Comparison of ENCODE assay signal across 10 cellular contexts in the genomic region with DNA sequence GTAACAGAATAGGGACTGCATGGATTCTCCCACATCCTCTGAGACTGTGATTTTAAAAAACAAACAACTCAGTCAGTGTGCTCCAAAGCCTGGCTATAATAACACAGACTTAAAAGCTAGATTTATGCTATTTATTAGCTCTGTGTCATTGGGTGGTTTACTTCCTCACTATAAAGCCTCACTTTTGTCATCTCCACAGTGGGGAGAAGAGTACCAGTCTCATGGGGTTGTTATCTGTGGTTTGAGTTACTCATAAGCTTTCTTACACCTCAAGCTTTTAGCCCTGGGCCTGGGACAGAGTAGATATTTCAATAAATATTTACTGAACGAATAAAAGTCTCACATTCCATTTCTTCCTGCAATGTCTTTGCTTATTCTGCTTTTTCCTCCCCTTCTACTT. TPM values are rescaled to one million over a fixed set of nuclear protein-coding genes. Genes with fewer than 3 reads are reported as not detected.
DNase-seq lines count a peak whose midpoint lies in the region; ATAC-seq and TF ChIP-seq lines count a peak whose summit lies in the region.
"Had no signal": no experiment of that assay in that cellular context is flagged by ENCODE, and none has a peak within 500 bp of the region (broad histone marks: within the 10 kb centered on the region; RNA-seq: fewer than 3 reads in every experiment).

No MANE protein-coding gene starts in this region.

- CTCF ChIA-PET in WTC11 (lab: Charles Lee) = interaction anchor here (0.6 to 1.7 kb wide), 11 partner anchors 31 to 938 kb away, joined by 3 to 6 read pairs (median 4); no protein-coding TSS in a partner anchor

- H3K4me1 Mint-ChIP-seq in WTC11 (peaks cover 67% of the 10 kb centered on the region), memory B cell (peaks cover 59% of the 10 kb centered on the region)

- H3K27ac ChIP-seq in DND-41 (ENCODE audit: low read length) = peak overlapping the region; percentile 99
- H3K27ac ChIP-seq in GM23248 = peak overlapping the region; percentile 68
- H3K27ac ChIP-seq: cardiac muscle cell had no signal

- H3K9me3 Mint-ChIP-seq in WTC11 (no peaks in the 10 kb centered on the region), memory B cell (no peaks in the 10 kb centered on the region)

- H3K36me3 Mint-ChIP-seq in WTC11 (no peaks in the 10 kb centered on the region), memory B cell (peaks cover 4% of the 10 kb centered on the region)

- H3K9me3 ChIP-seq in DND-41 (ENCODE audit: insufficient read depth, low read length, severe bottlenecking) (peaks cover 13% of the 10 kb centered on the region), GM23248 (ENCODE audit: low read depth) (no peaks in the 10 kb centered on the region)

- H3K36me3 ChIP-seq in DND-41 (ENCODE audit: insufficient read depth, low read length) = peaks cover 57% of the 10 kb centered on the region
- no peaks in the 10 kb centered on the region for H3K36me3 ChIP-seq in GM23248 (ENCODE audit: low read depth)
- H3K36me3 ChIP-seq: cardiac muscle cell had no signal

- no peak overlapping the region for H2AFZ ChIP-seq in DND-41 (ENCODE audit: low read depth, low read length)
- H2AFZ ChIP-seq in GM23248 = peak overlapping the region; percentile 24; the same call in 1 of the 2 replicates

- H3K4me2 ChIP-seq in DND-41 (ENCODE audit: insufficient read depth, low read length) = peak overlapping the region; percentile 61
- peak overlapping the region; percentile 80 for H3K4me2 ChIP-seq in GM23248 (ENCODE audit: unreplicated experiment)

- H4K20me1 ChIP-seq in DND-41 (ENCODE audit: insufficient read depth, low read length) (peaks cover 33% of the 10 kb centered on the region), GM23248 (ENCODE audit: insufficient read depth) (no peaks in the 10 kb centered on the region)

- H3K27me3 ChIP-seq in DND-41 (ENCODE audit: insufficient read depth, low read length, poor library complexity) = no peaks in the 10 kb centered on the region
- no peaks in the 10 kb centered on the region for H3K27me3 ChIP-seq in GM23248 (replicated peaks; ENCODE audit: insufficient read depth)
- H3K27me3 ChIP-seq: cardiac muscle cell had no signal

- peaks cover 98% of the 10 kb centered on the region for H3K79me2 ChIP-seq in DND-41 (ENCODE audit: insufficient read depth, low read length)
- peaks cover 77% of the 10 kb centered on the region for H3K79me2 ChIP-seq in GM23248 (ENCODE audit: insufficient read depth)

- TF ChIP-seq CTCF in DND-41 (IDR thresholded peaks at IDR 0.05; ENCODE audit: borderline replicate concordance, extremely low read depth, low read length, poor library complexity, severe bottlenecking) = no peak
- no peak for TF ChIP-seq CTCF in WTC11 (IDR thresholded peaks at IDR 0.05)

- no peak for DNase-seq in DND-41
- DNase-seq in GM23248 = peak; percentile 70
- DNase-seq in WTC11 (ENCODE audit: low spot score) = no peak
- DNase-seq in memory B cell (ENCODE audit: low spot score in 2 of 2) = no peak
- DNase-seq in dermis blood vessel endothelial cell = no peak
- no peak for DNase-seq in NCI-H446 treated with DMSO at 0.1 percent for 48 hours (lab: John Stamatoyannopoulos, UW)
- DNase-seq in activated CD4-positive, CD25-positive, alpha-beta regulatory T cell (lab: John Stamatoyannopoulos, UW) = no peak
- DNase-seq: kidney glomerular epithelial cell had no signal

- H3K4me1 ChIP-seq in DND-41 (ENCODE audit: insufficient read depth, low read length) (peaks cover 59% of the 10 kb centered on the region), GM23248 (ENCODE audit: insufficient read depth) (peaks cover 32% of the 10 kb centered on the region)

- H3K27ac Mint-ChIP-seq in WTC11 (peak overlapping the region; percentile 58; the same call in 1 of the 2 replicates), memory B cell (peak overlapping the region; percentile 98)

- no peak overlapping the region for H3K4me3 Mint-ChIP-seq in WTC11
- peak overlapping the region; percentile 50 for H3K4me3 Mint-ChIP-seq in memory B cell

- 9 to 17% methylated on average over 1 of the region's 1 CpG for WGBS in GM23248 (ENCODE audit: low coverage in 1 of 2, low lambda C conversion rate in 2 of 2, missing lambda C conversion rate in 2 of 2), 2 experiments

- peaks cover 29% of the 10 kb centered on the region; the same call in 1 of the 2 replicates for H3F3A ChIP-seq in GM23248 (ENCODE audit: insufficient read depth)

- no peaks in the 10 kb centered on the region for H3K27me3 Mint-ChIP-seq in WTC11 (ENCODE audit: low read depth)
- H3K27me3 Mint-ChIP-seq in memory B cell = no peaks in the 10 kb centered on the region

- ATAC-seq in DND-41 (ENCODE audit: insufficient read depth, low read depth) = peak; percentile 42
- no peak for ATAC-seq in WTC11
- ATAC-seq in memory B cell (ENCODE audit: low read depth) = no peak
- ATAC-seq in GM21526 (IDR thresholded peaks at IDR 0.05; ENCODE audit: low FRiP score, unreplicated experiment) = no peak

- in situ Hi-C loops in GM23248 (cut with MboI) = no loop called here

- POLR2A ChIA-PET in WTC11 (lab: Charles Lee) = interaction anchor here (0.6 to 1.1 kb wide), 2 partner anchors 16 to 537 kb away, joined by 3 to 4 read pairs; no protein-coding TSS in a partner anchor

- H3K9me2 ChIP-seq in GM23248 (ENCODE audit: insufficient read depth) = no peaks in the 10 kb centered on the region

- H3K4me3 ChIP-seq in DND-41 (ENCODE audit: low read depth in 1 of 2, low read length in 2 of 2) (peak overlapping the region in 1 of 2 experiments; percentile 40; a peak in 2 of 4 replicates), GM23248 (peak overlapping the region; percentile 46)
- H3K4me3 ChIP-seq: cardiac muscle cell had no signal

- H3K9ac ChIP-seq in DND-41 (ENCODE audit: low read depth, low read length) = peak overlapping the region; percentile 82
- peak overlapping the region; percentile 53 for H3K9ac ChIP-seq in GM23248

TF ChIP-seq in WTC11, 78 proteins besides CTCF, POLR2A, EP300 and RAD21 (continues in another document):
- no peak for TF ChIP-seq CREB1 (CRISPR knock-in tag; IDR thresholded peaks at IDR 0.05)
- TF ChIP-seq ZNF138 (CRISPR knock-in tag; conservative IDR thresholded peaks at IDR 0.05) = no peak
- TF ChIP-seq ZNF219 (CRISPR knock-in tag; IDR thresholded peaks at IDR 0.05; ENCODE audit: borderline replicate concordance) = no peak
- TF ChIP-seq, protein P1, sequence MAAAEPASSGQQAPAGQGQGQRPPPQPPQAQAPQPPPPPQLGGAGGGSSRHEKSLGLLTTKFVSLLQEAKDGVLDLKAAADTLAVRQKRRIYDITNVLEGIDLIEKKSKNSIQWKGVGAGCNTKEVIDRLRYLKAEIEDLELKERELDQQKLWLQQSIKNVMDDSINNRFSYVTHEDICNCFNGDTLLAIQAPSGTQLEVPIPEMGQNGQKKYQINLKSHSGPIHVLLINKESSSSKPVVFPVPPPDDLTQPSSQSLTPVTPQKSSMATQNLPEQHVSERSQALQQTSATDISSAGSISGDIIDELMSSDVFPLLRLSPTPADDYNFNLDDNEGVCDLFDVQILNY (CRISPR knock-in tag; IDR thresholded peaks at IDR 0.05) = no peak
- TF ChIP-seq, protein P2, sequence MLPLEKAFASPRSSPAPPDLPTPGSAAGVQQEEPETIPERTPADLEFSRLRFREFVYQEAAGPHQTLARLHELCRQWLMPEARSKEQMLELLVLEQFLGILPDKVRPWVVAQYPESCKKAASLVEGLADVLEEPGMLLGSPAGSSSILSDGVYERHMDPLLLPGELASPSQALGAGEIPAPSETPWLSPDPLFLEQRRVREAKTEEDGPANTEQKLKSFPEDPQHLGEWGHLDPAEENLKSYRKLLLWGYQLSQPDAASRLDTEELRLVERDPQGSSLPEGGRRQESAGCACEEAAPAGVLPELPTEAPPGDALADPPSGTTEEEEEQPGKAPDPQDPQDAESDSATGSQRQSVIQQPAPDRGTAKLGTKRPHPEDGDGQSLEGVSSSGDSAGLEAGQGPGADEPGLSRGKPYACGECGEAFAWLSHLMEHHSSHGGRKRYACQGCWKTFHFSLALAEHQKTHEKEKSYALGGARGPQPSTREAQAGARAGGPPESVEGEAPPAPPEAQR (CRISPR knock-in tag; IDR thresholded peaks at IDR 0.05) = no peak
- no peak for TF ChIP-seq IRF2 (CRISPR knock-in tag; IDR thresholded peaks at IDR 0.05; ENCODE audit: borderline replicate concordance, low read depth)
- TF ChIP-seq TP53 (CRISPR knock-in tag; IDR thresholded peaks at IDR 0.05) = no peak
- TF ChIP-seq GRHL2 (CRISPR knock-in tag; IDR thresholded peaks at IDR 0.05; ENCODE audit: insufficient replicate concordance, severe bottlenecking) = no peak
- TF ChIP-seq ZNF532 (CRISPR knock-in tag; IDR thresholded peaks at IDR 0.05; ENCODE audit: borderline replicate concordance) = no peak

RNA-seq across cellular contexts. Expression of gene RNASEH2B, which starts 5.3 kb away (rescaled TPM):
- total RNA-seq in GM23248 (2014; rRNA removed; shearing (Covaris generic)) = 28.3 and 33.5 TPM in 2 replicates
- polyA plus RNA-seq in GM23248 (2016; fragmentation: Nextera tagmentation; extraction: Ambion mirVana) = 27.9 and 32.0 TPM in 2 replicates
- total RNA-seq in WTC11 (2021) = 27.3 to 33.3 TPM (median 30.3 TPM) in 3 replicates
- 22.5 and 25.1 TPM in 2 replicates for total RNA-seq in dermis blood vessel endothelial cell
